21 cellular contexts compared by ENCODE assay signal in genomic region chr1:100780826-100781225, GRCh38.
"Had no signal": no experiment of that assay in that cellular context is flagged by ENCODE, and none has a peak within 500 bp of the region (broad histone marks: within the 10 kb centered on the region; RNA-seq: fewer than 3 reads in every experiment).

No MANE protein-coding gene starts in this region.

- DNase-seq: Kasumi-1, MV-4-11, NCI-H1092, NCI-H1105 treated with DMSO at 0.1 percent for 48 hours, NCI-H1417 treated with DMSO at 0.1 percent for 48 hours, NCI-H146, NCI-H187, NCI-H2029, NCI-H2081 treated with DMSO at 0.1 percent for 48 hours, NCI-H2171 treated with DMSO at 0.1 percent for 48 hours, NCI-H524, NCI-H526 treated with DMSO at 0.1 percent for 48 hours, NCI-H774, SHP77, SK-N-SH, SW 1271, T-cell had no signal

- H3K9me3 ChIP-seq: SK-N-SH had no signal

- H3K4me3 ChIP-seq: K562 had no signal

- H3K9ac ChIP-seq: KMS-11, SK-N-SH had no signal

- ATAC-seq: K562, T-cell had no signal

- H3K27ac ChIP-seq: HL-60, KMS-11, RWPE1 had no signal

- H3K4me2 ChIP-seq: KMS-11, SK-N-SH had no signal
